ENCODE assay signal across 35 cellular contexts in genomic region chr10:113530476-113530875, GRCh38. TPM values are rescaled to one million over a fixed set of nuclear protein-coding genes. Genes with fewer than 3 reads are reported as not detected.
"Had no signal": no experiment of that assay in that cellular context is flagged by ENCODE, and none has a peak within 500 bp of the region (broad histone marks: within the 10 kb centered on the region; RNA-seq: fewer than 3 reads in every experiment).

No MANE protein-coding gene starts in this region.

- H3K4me1 Mint-ChIP-seq: activated CD4-positive, alpha-beta T cell treated with anti-CD3 and anti-CD28 coated beads for 36 hours; activated CD4-positive, alpha-beta T cell treated with anti-CD3 and anti-CD28 coated beads, Interleukin-2, amount 10 ng/mL, durations not matched to agents 24 days and 14 days; activated naive CD4-positive, alpha-beta T cell treated with anti-CD3 and anti-CD28 coated beads, Interleukin-2, amount 50 U/mL, for 24 hours; activated naive CD8-positive, alpha-beta T cell treated with anti-CD3 and anti-CD28 coated beads for 36 hours; activated naive CD8-positive, alpha-beta T cell treated with anti-CD3 and anti-CD28 coated beads, Interleukin-2, amount 50 U/mL, for 24 hours had no signal

- H3K27ac ChIP-seq: adrenal gland, body of pancreas, coronary artery, dorsolateral prefrontal cortex, foreskin keratinocyte, gastrocnemius medialis had no signal

- DNase-seq: activated CD4-positive, alpha-beta memory T cell treated with anti-CD3 and anti-CD28 coated beads for 36 hours; activated CD4-positive, alpha-beta T cell treated with anti-CD3 and anti-CD28 coated beads for 36 hours; activated CD4-positive, alpha-beta T cell treated with anti-CD3 and anti-CD28 coated beads, Interleukin-2, amount 10 ng/mL, durations not matched to agents 24 days and 14 days; activated CD4-positive, CD25-positive, alpha-beta regulatory T cell; activated CD4-positive, CD25-positive, alpha-beta regulatory T cell treated with anti-CD3 and anti-CD28 coated beads, Interleukin-2, amount 50 U/mL, for 72 hours; activated CD8-positive, alpha-beta memory T cell treated with anti-CD3 and anti-CD28 coated beads, Interleukin-2, amount 50 U/mL, for 4 hours; activated CD8-positive, alpha-beta T cell treated with anti-CD3 and anti-CD28 coated beads, Interleukin-2, amount 10 ng/mL, durations not matched to agents 7 days and 5 days; activated effector memory CD4-positive, alpha-beta T cell treated with anti-CD3 and anti-CD28 coated beads, Interleukin-2, amount 50 U/mL, for 16 hours; activated naive CD4-positive, alpha-beta T cell treated with anti-CD3 and anti-CD28 coated beads for 36 hours; activated naive CD8-positive, alpha-beta T cell treated with anti-CD3 and anti-CD28 coated beads for 36 hours; activated naive CD8-positive, alpha-beta T cell treated with anti-CD3 and anti-CD28 coated beads, Interleukin-2, amount 50 U/mL, for 24 hours; activated T-cell treated with anti-CD3 and anti-CD28 coated beads, Interleukin-2, amount 50 U/mL, for 1 hour; activated T-cell treated with anti-CD3 and anti-CD28 coated beads, Interleukin-2, amount 50 U/mL, for 48 hours; adrenal gland; amygdala; aorta; body of pancreas; central memory CD4-positive, alpha-beta T cell; cerebellar nuclear complex; dorsolateral prefrontal cortex; effector memory CD4-positive, alpha-beta T cell; endodermal cell; foreskin keratinocyte; gastrocnemius medialis; glutamatergic neuron; T-helper 2 cell had no signal

- H3K27me3 ChIP-seq: body of pancreas, gastrocnemius medialis had no signal

- H3K4me3 ChIP-seq: adrenal gland, body of pancreas, coronary artery, dorsolateral prefrontal cortex, gastrocnemius medialis had no signal

- H3K4me3 Mint-ChIP-seq: activated CD4-positive, alpha-beta memory T cell treated with anti-CD3 and anti-CD28 coated beads for 36 hours; activated CD4-positive, alpha-beta T cell treated with anti-CD3 and anti-CD28 coated beads for 36 hours; activated CD4-positive, alpha-beta T cell treated with anti-CD3 and anti-CD28 coated beads, Interleukin-2, amount 10 ng/mL, durations not matched to agents 24 days and 14 days; activated CD8-positive, alpha-beta memory T cell treated with anti-CD3 and anti-CD28 coated beads, Interleukin-2, amount 10 ng/mL, durations not matched to agents 7 days and 5 days; activated CD8-positive, alpha-beta T cell treated with anti-CD3 and anti-CD28 coated beads, Interleukin-2, amount 10 ng/mL, durations not matched to agents 7 days and 5 days; activated naive CD4-positive, alpha-beta T cell treated with anti-CD3 and anti-CD28 coated beads for 36 hours; activated naive CD4-positive, alpha-beta T cell treated with anti-CD3 and anti-CD28 coated beads, Interleukin-2, amount 50 U/mL, for 24 hours; activated naive CD8-positive, alpha-beta T cell treated with anti-CD3 and anti-CD28 coated beads for 36 hours; activated naive CD8-positive, alpha-beta T cell treated with anti-CD3 and anti-CD28 coated beads, Interleukin-2, amount 50 U/mL, for 24 hours; activated T-helper 1 cell treated with anti-CD3 and anti-CD28 coated beads, Interleukin-12 subunit alpha, Interleukin-12 subunit beta, Interleukin-2, Interleukin-4 antibody, amounts not matched to agents 30 ng/mL and 10 ng/mL and 1 ng/mL, durations not matched to agents 14 hours and 24 hours and 36 hours; dendritic cell treated with granulocyte-macrophage colony-stimulating factor and Interleukin-4, amounts not matched to agents 40 ng/mL and 50 ng/mL, for 4 days; endodermal cell had no signal

- H3K4me1 ChIP-seq: adrenal gland, body of pancreas, foreskin keratinocyte, gastrocnemius medialis had no signal

- H3K36me3 Mint-ChIP-seq: activated CD4-positive, alpha-beta memory T cell treated with anti-CD3 and anti-CD28 coated beads for 36 hours; activated CD8-positive, alpha-beta memory T cell treated with anti-CD3 and anti-CD28 coated beads, Interleukin-2, amount 10 ng/mL, durations not matched to agents 7 days and 5 days; activated naive CD4-positive, alpha-beta T cell treated with anti-CD3 and anti-CD28 coated beads, Interleukin-2, amount 50 U/mL, for 24 hours; activated naive CD8-positive, alpha-beta T cell treated with anti-CD3 and anti-CD28 coated beads for 36 hours had no signal

- H3K9me3 ChIP-seq: adrenal gland, body of pancreas, gastrocnemius medialis had no signal

- H3K36me3 ChIP-seq: adrenal gland, gastrocnemius medialis had no signal

- H3K9me3 Mint-ChIP-seq: activated CD4-positive, alpha-beta memory T cell treated with anti-CD3 and anti-CD28 coated beads for 36 hours; activated CD4-positive, alpha-beta T cell treated with anti-CD3 and anti-CD28 coated beads, Interleukin-2, amount 10 ng/mL, durations not matched to agents 24 days and 14 days; activated naive CD8-positive, alpha-beta T cell treated with anti-CD3 and anti-CD28 coated beads for 36 hours; activated T-helper 1 cell treated with anti-CD3 and anti-CD28 coated beads, Interleukin-12 subunit alpha, Interleukin-12 subunit beta, Interleukin-2, Interleukin-4 antibody, amounts not matched to agents 30 ng/mL and 10 ng/mL and 1 ng/mL, durations not matched to agents 14 hours and 24 hours and 36 hours; activated T-helper 2 cell treated with anti-CD3 and anti-CD28 coated beads, Interferon-gamma antibody, Interleukin-2, Interleukin-4, amounts not matched to agents 10 μg/mL and 5 μg/mL and 100 μg/mL, durations not matched to agents 14 hours and 24 hours and 36 hours; dendritic cell treated with granulocyte-macrophage colony-stimulating factor and Interleukin-4, amounts not matched to agents 40 ng/mL and 50 ng/mL, for 4 days; endodermal cell had no signal

- H3K27ac Mint-ChIP-seq: activated CD4-positive, alpha-beta memory T cell treated with anti-CD3 and anti-CD28 coated beads for 36 hours; activated CD4-positive, alpha-beta T cell treated with anti-CD3 and anti-CD28 coated beads for 36 hours; activated CD4-positive, alpha-beta T cell treated with anti-CD3 and anti-CD28 coated beads, Interleukin-2, amount 10 ng/mL, durations not matched to agents 24 days and 14 days; activated CD8-positive, alpha-beta memory T cell treated with anti-CD3 and anti-CD28 coated beads, Interleukin-2, amount 10 ng/mL, durations not matched to agents 7 days and 5 days; activated CD8-positive, alpha-beta T cell treated with anti-CD3 and anti-CD28 coated beads, Interleukin-2, amount 10 ng/mL, durations not matched to agents 7 days and 5 days; activated naive CD4-positive, alpha-beta T cell treated with anti-CD3 and anti-CD28 coated beads for 36 hours; activated naive CD4-positive, alpha-beta T cell treated with anti-CD3 and anti-CD28 coated beads, Interleukin-2, amount 50 U/mL, for 24 hours; activated naive CD8-positive, alpha-beta T cell treated with anti-CD3 and anti-CD28 coated beads for 36 hours; activated naive CD8-positive, alpha-beta T cell treated with anti-CD3 and anti-CD28 coated beads, Interleukin-2, amount 50 U/mL, for 24 hours; activated T-helper 1 cell treated with anti-CD3 and anti-CD28 coated beads, Interleukin-12 subunit alpha, Interleukin-12 subunit beta, Interleukin-2, Interleukin-4 antibody, amounts not matched to agents 30 ng/mL and 10 ng/mL and 1 ng/mL, durations not matched to agents 14 hours and 24 hours and 36 hours; activated T-helper 2 cell treated with anti-CD3 and anti-CD28 coated beads, Interferon-gamma antibody, Interleukin-2, Interleukin-4, amounts not matched to agents 10 μg/mL and 5 μg/mL and 100 μg/mL, durations not matched to agents 14 hours and 24 hours and 36 hours; dendritic cell treated with granulocyte-macrophage colony-stimulating factor and Interleukin-4, amounts not matched to agents 40 ng/mL and 50 ng/mL, for 4 days; endodermal cell had no signal

- ATAC-seq: activated CD4-positive, alpha-beta T cell treated with anti-CD3 and anti-CD28 coated beads for 36 hours; activated CD8-positive, alpha-beta memory T cell treated with anti-CD3 and anti-CD28 coated beads, Interleukin-2, amount 10 ng/mL, durations not matched to agents 7 days and 5 days; activated CD8-positive, alpha-beta T cell treated with anti-CD3 and anti-CD28 coated beads, Interleukin-2, amount 10 ng/mL, durations not matched to agents 7 days and 5 days; activated naive CD8-positive, alpha-beta T cell treated with anti-CD3 and anti-CD28 coated beads, Interleukin-2, amount 50 U/mL, for 24 hours; body of pancreas; esophagus mucosa; foreskin keratinocyte; gastrocnemius medialis had no signal

RNA-seq across cellular contexts. Expression of gene HABP2, which starts 22.4 kb away (rescaled TPM):
- total RNA-seq: activated CD4-positive, alpha-beta memory T cell treated with anti-CD3 and anti-CD28 coated beads for 36 hours; activated CD4-positive, alpha-beta T cell treated with anti-CD3 and anti-CD28 coated beads for 36 hours; activated CD4-positive, alpha-beta T cell treated with anti-CD3 and anti-CD28 coated beads, Interleukin-2, amount 10 ng/mL, durations not matched to agents 24 days and 14 days; activated CD8-positive, alpha-beta memory T cell treated with anti-CD3 and anti-CD28 coated beads for 36 hours; activated CD8-positive, alpha-beta memory T cell treated with anti-CD3 and anti-CD28 coated beads, Interleukin-2, amount 10 ng/mL, durations not matched to agents 7 days and 5 days; activated CD8-positive, alpha-beta T cell treated with anti-CD3 and anti-CD28 coated beads, Interleukin-2, amount 10 ng/mL, durations not matched to agents 7 days and 5 days; activated naive CD4-positive, alpha-beta T cell treated with anti-CD3 and anti-CD28 coated beads for 36 hours; activated naive CD8-positive, alpha-beta T cell treated with anti-CD3 and anti-CD28 coated beads for 36 hours; activated T-helper 1 cell treated with anti-CD3 and anti-CD28 coated beads, Interleukin-12 subunit alpha, Interleukin-12 subunit beta, Interleukin-2, Interleukin-4 antibody, amounts not matched to agents 30 ng/mL and 10 ng/mL and 1 ng/mL, durations not matched to agents 14 hours and 24 hours and 36 hours; activated T-helper 2 cell treated with anti-CD3 and anti-CD28 coated beads, Interferon-gamma antibody, Interleukin-2, Interleukin-4, amounts not matched to agents 10 μg/mL and 5 μg/mL and 100 μg/mL, durations not matched to agents 14 hours and 24 hours and 36 hours; aorta; foreskin keratinocyte; T-helper 1 cell treated with Interleukin-12 subunit alpha and Interleukin-12 subunit beta and Interleukin-4 antibody, amounts not matched to agents 30 ng/mL and 1 ng/mL, for 36 hours had no signal
- polyA plus RNA-seq: aorta, foreskin keratinocyte had no signal
